Comparison of ENCODE assay signal across 36 cellular contexts in the genomic region with DNA sequence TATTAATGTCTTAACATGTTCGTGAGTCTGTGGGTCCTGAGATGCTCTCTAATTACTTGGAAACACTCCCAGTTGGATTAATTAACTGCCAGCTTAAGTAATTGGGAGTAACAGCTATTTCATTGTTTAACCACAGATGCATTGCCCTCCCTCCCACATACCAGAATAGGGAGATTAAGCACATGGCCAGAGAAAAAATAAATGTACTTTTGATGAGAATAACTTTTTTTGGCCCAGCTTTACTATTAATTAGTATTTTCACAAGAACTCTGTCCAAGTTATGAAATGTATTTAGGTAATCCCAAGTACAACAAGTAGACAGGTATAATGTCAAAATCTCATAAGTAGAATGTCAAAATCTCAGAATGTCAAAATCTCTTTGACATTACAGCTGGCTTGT.
"Had no signal": no experiment of that assay in that cellular context is flagged by ENCODE, and none has a peak within 500 bp of the region (broad histone marks: within the 10 kb centered on the region; RNA-seq: fewer than 3 reads in every experiment).

No MANE protein-coding gene starts in this region.

- ATAC-seq: activated CD4-positive, CD25-positive, alpha-beta regulatory T cell treated with anti-CD3 and anti-CD28 coated beads, Interleukin-2, amount 50 U/mL, for 24 hours; activated CD8-positive, alpha-beta memory T cell treated with anti-CD3 and anti-CD28 coated beads, Interleukin-2, amount 10 ng/mL, durations not matched to agents 7 days and 5 days; activated CD8-positive, alpha-beta T cell treated with anti-CD3 and anti-CD28 coated beads, Interleukin-2, amount 10 ng/mL, durations not matched to agents 7 days and 5 days; activated naive CD8-positive, alpha-beta T cell treated with anti-CD3 and anti-CD28 coated beads, Interleukin-2, amount 50 U/mL, for 24 hours; body of pancreas; effector memory CD8-positive, alpha-beta T cell; T-helper 17 cell had no signal

- H3K36me3 Mint-ChIP-seq: activated CD8-positive, alpha-beta memory T cell treated with anti-CD3 and anti-CD28 coated beads, Interleukin-2, amount 10 ng/mL, durations not matched to agents 7 days and 5 days; activated naive CD4-positive, alpha-beta T cell treated with anti-CD3 and anti-CD28 coated beads, Interleukin-2, amount 50 U/mL, for 24 hours; activated naive CD8-positive, alpha-beta T cell treated with anti-CD3 and anti-CD28 coated beads for 36 hours had no signal

- DNase-seq: activated B cell treated with CpG ODN at 0.5 μM for 24 hours; activated CD4-positive, alpha-beta T cell treated with anti-CD3 and anti-CD28 coated beads for 48 hours; activated CD4-positive, alpha-beta T cell treated with anti-CD3 and anti-CD28 coated beads, Interleukin-2, amount 50 U/mL, for 1 hour; activated CD4-positive, alpha-beta T cell treated with anti-CD3 and anti-CD28 coated beads, Interleukin-2, amount 50 U/mL, for 48 hours; activated CD8-positive, alpha-beta memory T cell treated with anti-CD3 and anti-CD28 coated beads, Interleukin-2, amount 10 ng/mL, durations not matched to agents 7 days and 5 days; activated CD8-positive, alpha-beta memory T cell treated with anti-CD3 and anti-CD28 coated beads, Interleukin-2, amount 50 U/mL, for 4 hours; activated CD8-positive, alpha-beta T cell treated with anti-CD3 and anti-CD28 coated beads, Interleukin-2, amount 10 ng/mL, durations not matched to agents 7 days and 5 days; activated effector memory CD4-positive, alpha-beta T cell treated with anti-CD3 and anti-CD28 coated beads, Interleukin-2, amount 50 U/mL, for 16 hours; activated naive CD4-positive, alpha-beta T cell treated with anti-CD3 and anti-CD28 coated beads for 36 hours; activated naive CD8-positive, alpha-beta T cell treated with anti-CD3 and anti-CD28 coated beads for 36 hours; activated naive CD8-positive, alpha-beta T cell treated with anti-CD3 and anti-CD28 coated beads, Interleukin-2, amount 50 U/mL, for 24 hours; activated T-cell treated with anti-CD3 and anti-CD28 coated beads, Interleukin-2, amount 50 U/mL, for 1 hour; activated T-cell treated with anti-CD3 and anti-CD28 coated beads, Interleukin-2, amount 50 U/mL, for 48 hours; adrenal gland; amygdala; aorta; body of pancreas; caudate nucleus; cortex of kidney; dermis blood vessel endothelial cell; effector CD4-positive, alpha-beta T cell; effector memory CD8-positive, alpha-beta T cell; erythroblast; esophagus squamous epithelium; foreskin melanocyte; head of caudate nucleus; T-helper 1 cell; T-helper 17 cell; T1000; WERI-Rb-1 had no signal

- H3K4me3 ChIP-seq: adrenal gland, body of pancreas, esophagus squamous epithelium had no signal

- FAIRE-seq: colon had no signal

- H3K27ac Mint-ChIP-seq: activated B cell treated with CpG ODN at 0.5 μM for 24 hours; activated CD8-positive, alpha-beta memory T cell treated with anti-CD3 and anti-CD28 coated beads, Interleukin-2, amount 10 ng/mL, durations not matched to agents 7 days and 5 days; activated CD8-positive, alpha-beta T cell treated with anti-CD3 and anti-CD28 coated beads, Interleukin-2, amount 10 ng/mL, durations not matched to agents 7 days and 5 days; activated naive CD4-positive, alpha-beta T cell treated with anti-CD3 and anti-CD28 coated beads for 36 hours; activated naive CD4-positive, alpha-beta T cell treated with anti-CD3 and anti-CD28 coated beads, Interleukin-2, amount 50 U/mL, for 24 hours; activated naive CD8-positive, alpha-beta T cell treated with anti-CD3 and anti-CD28 coated beads for 36 hours; activated naive CD8-positive, alpha-beta T cell treated with anti-CD3 and anti-CD28 coated beads, Interleukin-2, amount 50 U/mL, for 24 hours; activated T-helper 1 cell treated with anti-CD3 and anti-CD28 coated beads, Interleukin-12 subunit alpha, Interleukin-12 subunit beta, Interleukin-2, Interleukin-4 antibody, amounts not matched to agents 30 ng/mL and 10 ng/mL and 1 ng/mL, durations not matched to agents 14 hours and 24 hours and 36 hours; activated T-helper 2 cell treated with anti-CD3 and anti-CD28 coated beads, Interferon-gamma antibody, Interleukin-2, Interleukin-4, amounts not matched to agents 10 μg/mL and 5 μg/mL and 100 μg/mL, durations not matched to agents 14 hours and 24 hours and 36 hours; effector memory CD8-positive, alpha-beta T cell; T-helper 2 cell treated with Interferon-gamma antibody and Interleukin-4, amounts not matched to agents 5 μg/mL and 100 μg/mL, for 36 hours had no signal

- H3K4me1 ChIP-seq: adrenal gland, body of pancreas had no signal

- H3K27ac ChIP-seq: adrenal gland, body of pancreas, WERI-Rb-1 had no signal

- H3K36me3 ChIP-seq: adrenal gland, esophagus squamous epithelium, WERI-Rb-1 had no signal

- H3K9me3 ChIP-seq: adrenal gland, body of pancreas had no signal

- H3K27me3 ChIP-seq: adrenal gland, body of pancreas, esophagus squamous epithelium had no signal

- H3K4me3 Mint-ChIP-seq: activated B cell treated with CpG ODN at 0.5 μM for 24 hours; activated CD8-positive, alpha-beta memory T cell treated with anti-CD3 and anti-CD28 coated beads, Interleukin-2, amount 10 ng/mL, durations not matched to agents 7 days and 5 days; activated CD8-positive, alpha-beta T cell treated with anti-CD3 and anti-CD28 coated beads, Interleukin-2, amount 10 ng/mL, durations not matched to agents 7 days and 5 days; activated naive CD4-positive, alpha-beta T cell treated with anti-CD3 and anti-CD28 coated beads for 36 hours; activated naive CD4-positive, alpha-beta T cell treated with anti-CD3 and anti-CD28 coated beads, Interleukin-2, amount 50 U/mL, for 24 hours; activated naive CD8-positive, alpha-beta T cell treated with anti-CD3 and anti-CD28 coated beads for 36 hours; activated naive CD8-positive, alpha-beta T cell treated with anti-CD3 and anti-CD28 coated beads, Interleukin-2, amount 50 U/mL, for 24 hours; activated T-helper 1 cell treated with anti-CD3 and anti-CD28 coated beads, Interleukin-12 subunit alpha, Interleukin-12 subunit beta, Interleukin-2, Interleukin-4 antibody, amounts not matched to agents 30 ng/mL and 10 ng/mL and 1 ng/mL, durations not matched to agents 14 hours and 24 hours and 36 hours; effector memory CD8-positive, alpha-beta T cell; T-helper 2 cell treated with Interferon-gamma antibody and Interleukin-4, amounts not matched to agents 5 μg/mL and 100 μg/mL, for 36 hours had no signal

- H3K4me1 Mint-ChIP-seq: activated CD8-positive, alpha-beta memory T cell treated with anti-CD3 and anti-CD28 coated beads, Interleukin-2, amount 10 ng/mL, durations not matched to agents 7 days and 5 days; activated naive CD4-positive, alpha-beta T cell treated with anti-CD3 and anti-CD28 coated beads, Interleukin-2, amount 50 U/mL, for 24 hours; activated naive CD8-positive, alpha-beta T cell treated with anti-CD3 and anti-CD28 coated beads, Interleukin-2, amount 50 U/mL, for 24 hours had no signal

- H3K9me3 Mint-ChIP-seq: activated T-helper 1 cell treated with anti-CD3 and anti-CD28 coated beads, Interleukin-12 subunit alpha, Interleukin-12 subunit beta, Interleukin-2, Interleukin-4 antibody, amounts not matched to agents 30 ng/mL and 10 ng/mL and 1 ng/mL, durations not matched to agents 14 hours and 24 hours and 36 hours had no signal

- H3K27me3 Mint-ChIP-seq: activated CD8-positive, alpha-beta memory T cell treated with anti-CD3 and anti-CD28 coated beads, Interleukin-2, amount 10 ng/mL, durations not matched to agents 7 days and 5 days; effector memory CD8-positive, alpha-beta T cell; T-helper 17 cell had no signal
